In genomic region chr12:54201001-54201794, GRCh38 we compare ENCODE assay signal across 1 cellular context.
TF ChIP-seq lines count a peak whose summit lies in the region.

No MANE protein-coding gene starts in this region.

TF ChIP-seq in K562, 482 proteins besides CTCF, POLR2A, EP300 and RAD21 (continued from another document and continues in another):
- TF ChIP-seq, protein P1, sequence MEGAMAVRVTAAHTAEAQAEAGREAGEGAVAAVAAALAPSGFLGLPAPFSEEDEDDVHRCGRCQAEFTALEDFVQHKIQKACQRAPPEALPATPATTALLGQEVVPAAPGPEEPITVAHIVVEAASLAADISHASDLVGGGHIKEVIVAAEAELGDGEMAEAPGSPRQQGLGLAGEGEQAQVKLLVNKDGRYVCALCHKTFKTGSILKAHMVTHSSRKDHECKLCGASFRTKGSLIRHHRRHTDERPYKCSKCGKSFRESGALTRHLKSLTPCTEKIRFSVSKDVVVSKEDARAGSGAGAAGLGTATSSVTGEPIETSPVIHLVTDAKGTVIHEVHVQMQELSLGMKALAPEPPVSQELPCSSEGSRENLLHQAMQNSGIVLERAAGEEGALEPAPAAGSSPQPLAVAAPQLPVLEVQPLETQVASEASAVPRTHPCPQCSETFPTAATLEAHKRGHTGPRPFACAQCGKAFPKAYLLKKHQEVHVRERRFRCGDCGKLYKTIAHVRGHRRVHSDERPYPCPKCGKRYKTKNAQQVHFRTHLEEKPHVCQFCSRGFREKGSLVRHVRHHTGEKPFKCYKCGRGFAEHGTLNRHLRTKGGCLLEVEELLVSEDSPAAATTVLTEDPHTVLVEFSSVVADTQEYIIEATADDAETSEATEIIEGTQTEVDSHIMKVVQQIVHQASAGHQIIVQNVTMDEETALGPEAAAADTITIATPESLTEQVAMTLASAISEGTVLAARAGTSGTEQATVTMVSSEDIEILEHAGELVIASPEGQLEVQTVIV (CRISPR knock-in tag; IDR thresholded peaks at IDR 0.05; ENCODE audit: borderline replicate concordance) = no peak
- TF ChIP-seq ZNF12 (CRISPR knock-in tag; IDR thresholded peaks at IDR 0.05) (no peak), PHF20 (IDR thresholded peaks at IDR 0.05; ENCODE audit: partially characterized antibody) (peak; percentile 46), SETDB1 (IDR thresholded peaks at IDR 0.05; ENCODE audit: low read length) (no peak), ZNF785 (CRISPR knock-in tag; IDR thresholded peaks at IDR 0.05) (no peak), HDAC2 (IDR thresholded peaks at IDR 0.05) (peak; percentile 87), TBL1XR1 (IDR thresholded peaks at IDR 0.05; ENCODE audit: low read length in 2 of 2) (0 out of 4 replicates have a peak, but pooled peaks of 1 of the 2 experiments have one; percentile 25), PHB (CRISPR knock-in tag; IDR thresholded peaks at IDR 0.05) (no peak), TFAM (CRISPR knock-in tag; conservative IDR thresholded peaks at IDR 0.05) (no peak), BCOR (IDR thresholded peaks at IDR 0.05) (peak; percentile 97), THAP7 (CRISPR knock-in tag; IDR thresholded peaks at IDR 0.05) (no peak), PHF21A (IDR thresholded peaks at IDR 0.05; ENCODE audit: borderline replicate concordance, low read depth) (no peak), ZNF407 (IDR thresholded peaks at IDR 0.05; ENCODE audit: low read depth) (no peak), OTX1 (CRISPR knock-in tag; IDR thresholded peaks at IDR 0.05) (no peak), UBTF (IDR thresholded peaks at IDR 0.05; ENCODE audit: borderline replicate concordance in 1 of 2, low read depth in 2 of 2, low read length in 2 of 2) (0 out of 4 replicates have a peak, but pooled peaks of 1 of the 2 experiments have one; percentile 10), MBD1 (CRISPR knock-in tag; IDR thresholded peaks at IDR 0.05) (no peak), TOE1 (IDR thresholded peaks at IDR 0.05; ENCODE audit: borderline replicate concordance) (peak; percentile 10; the same call in 1 of the 2 replicates), TOE1 (CRISPR knock-in tag; IDR thresholded peaks at IDR 0.05; ENCODE audit: borderline replicate concordance, low read depth) (no peak), PRPF4 (IDR thresholded peaks at IDR 0.05; ENCODE audit: insufficient read depth, low read depth, low read length, poor library complexity, severe bottlenecking) (no peak), RCOR1 (IDR thresholded peaks at IDR 0.05; ENCODE audit: borderline replicate concordance in 1 of 2, low read depth in 2 of 2, low read length in 2 of 2) (no peak), BRD9 (IDR thresholded peaks at IDR 0.05; ENCODE audit: low read depth, partially characterized antibody) (no peak), ZFPM2 (CRISPR knock-in tag; IDR thresholded peaks at IDR 0.05) (no peak), ZBTB1 (CRISPR knock-in tag; IDR thresholded peaks at IDR 0.05; ENCODE audit: borderline replicate concordance, low read depth) (no peak), SRSF3 (IDR thresholded peaks at IDR 0.05; ENCODE audit: insufficient read depth, low read length) (no peak), NCOA1 (IDR thresholded peaks at IDR 0.05; ENCODE audit: low read depth) (no peak), RNF2 (IDR thresholded peaks at IDR 0.05) (no peak), SP2 (IDR thresholded peaks at IDR 0.05; ENCODE audit: extremely low read depth, low read depth, low read length, poor library complexity, severe bottlenecking) (no peak), ZNF311 (CRISPR knock-in tag; IDR thresholded peaks at IDR 0.05) (no peak), PHTF2 (CRISPR knock-in tag; IDR thresholded peaks at IDR 0.05) (no peak), EGR1 (conservative IDR thresholded peaks at IDR 0.05) (no peak), YY1 (IDR thresholded peaks at IDR 0.05; ENCODE audit: borderline replicate concordance in 1 of 3, control insufficient read depth in 1 of 3, extremely low read depth in 1 of 3, insufficient read depth in 3 of 3, insufficient read length in 1 of 3, insufficient replicate concordance in 2 of 3, low read depth in 1 of 3, low read length in 2 of 3) (no peak), RB1 (IDR thresholded peaks at IDR 0.05; ENCODE audit: low read depth) (peak; percentile 49; the same call in 1 of the 2 replicates), ZFX (CRISPR knock-in tag; IDR thresholded peaks at IDR 0.05) (peak; percentile 26; the same call in 1 of the 2 replicates), ZEB2 (IDR thresholded peaks at IDR 0.05) (no peak), BDP1 (IDR thresholded peaks at IDR 0.05; ENCODE audit: insufficient read depth, insufficient read length) (no peak), ZNF24 (IDR thresholded peaks at IDR 0.05) (no peak), ATF2 (CRISPR knock-in tag; IDR thresholded peaks at IDR 0.05) (no peak), SLC30A9 (CRISPR knock-in tag; IDR thresholded peaks at IDR 0.05) (no peak), SP1 (CRISPR knock-in tag; IDR thresholded peaks at IDR 0.05) (peak; percentile 34), ZNF41 (CRISPR knock-in tag; conservative IDR thresholded peaks at IDR 0.05) (no peak), CCNT2 (IDR thresholded peaks at IDR 0.05; ENCODE audit: borderline replicate concordance, extremely low read depth, insufficient read length, low read depth, low read length) (no peak), GATAD2B (IDR thresholded peaks at IDR 0.05; ENCODE audit: borderline replicate concordance) (no peak), ZNF224 (CRISPR knock-in tag; IDR thresholded peaks at IDR 0.05) (no peak), ZNF583 (CRISPR knock-in tag; IDR thresholded peaks at IDR 0.05) (no peak), ZNF780A (CRISPR knock-in tag; IDR thresholded peaks at IDR 0.05) (no peak), GTF2E2 (tag; IDR thresholded peaks at IDR 0.05) (no peak), RBM25 (IDR thresholded peaks at IDR 0.05; ENCODE audit: low read depth, low read length, severe bottlenecking) (peak; percentile 81)
- TF ChIP-seq, protein P2, sequence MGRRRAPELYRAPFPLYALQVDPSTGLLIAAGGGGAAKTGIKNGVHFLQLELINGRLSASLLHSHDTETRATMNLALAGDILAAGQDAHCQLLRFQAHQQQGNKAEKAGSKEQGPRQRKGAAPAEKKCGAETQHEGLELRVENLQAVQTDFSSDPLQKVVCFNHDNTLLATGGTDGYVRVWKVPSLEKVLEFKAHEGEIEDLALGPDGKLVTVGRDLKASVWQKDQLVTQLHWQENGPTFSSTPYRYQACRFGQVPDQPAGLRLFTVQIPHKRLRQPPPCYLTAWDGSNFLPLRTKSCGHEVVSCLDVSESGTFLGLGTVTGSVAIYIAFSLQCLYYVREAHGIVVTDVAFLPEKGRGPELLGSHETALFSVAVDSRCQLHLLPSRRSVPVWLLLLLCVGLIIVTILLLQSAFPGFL (CRISPR knock-in tag; IDR thresholded peaks at IDR 0.05) = no peak
- TF ChIP-seq, protein P3, sequence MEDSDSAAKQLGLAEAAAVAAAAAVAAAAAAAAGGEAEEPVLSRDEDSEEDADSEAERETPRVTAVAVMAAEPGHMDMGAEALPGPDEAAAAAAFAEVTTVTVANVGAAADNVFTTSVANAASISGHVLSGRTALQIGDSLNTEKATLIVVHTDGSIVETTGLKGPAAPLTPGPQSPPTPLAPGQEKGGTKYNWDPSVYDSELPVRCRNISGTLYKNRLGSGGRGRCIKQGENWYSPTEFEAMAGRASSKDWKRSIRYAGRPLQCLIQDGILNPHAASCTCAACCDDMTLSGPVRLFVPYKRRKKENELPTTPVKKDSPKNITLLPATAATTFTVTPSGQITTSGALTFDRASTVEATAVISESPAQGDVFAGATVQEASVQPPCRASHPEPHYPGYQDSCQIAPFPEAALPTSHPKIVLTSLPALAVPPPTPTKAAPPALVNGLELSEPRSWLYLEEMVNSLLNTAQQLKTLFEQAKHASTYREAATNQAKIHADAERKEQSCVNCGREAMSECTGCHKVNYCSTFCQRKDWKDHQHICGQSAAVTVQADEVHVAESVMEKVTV (CRISPR knock-in tag; IDR thresholded peaks at IDR 0.05) = peak; percentile 71
